In genomic region chr1:151061704-151062103, GRCh38 we compare ENCODE assay signal across 1 cellular context.
TF ChIP-seq lines count a peak whose summit lies in the region.

No MANE protein-coding gene starts in this region.

TF ChIP-seq in IMR-90, 13 proteins besides CTCF, POLR2A, EP300 and RAD21:
- TF ChIP-seq, protein P1, sequence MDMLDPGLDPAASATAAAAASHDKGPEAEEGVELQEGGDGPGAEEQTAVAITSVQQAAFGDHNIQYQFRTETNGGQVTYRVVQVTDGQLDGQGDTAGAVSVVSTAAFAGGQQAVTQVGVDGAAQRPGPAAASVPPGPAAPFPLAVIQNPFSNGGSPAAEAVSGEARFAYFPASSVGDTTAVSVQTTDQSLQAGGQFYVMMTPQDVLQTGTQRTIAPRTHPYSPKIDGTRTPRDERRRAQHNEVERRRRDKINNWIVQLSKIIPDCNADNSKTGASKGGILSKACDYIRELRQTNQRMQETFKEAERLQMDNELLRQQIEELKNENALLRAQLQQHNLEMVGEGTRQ (IDR thresholded peaks at IDR 0.05; ENCODE audit: low read depth, low read length), result no peak
- TF ChIP-seq NFE2L2 (IDR thresholded peaks at IDR 0.05; ENCODE audit: low read depth, low read length), result no peak
